ENCODE assay signal across 8 cellular contexts in the genomic region with DNA sequence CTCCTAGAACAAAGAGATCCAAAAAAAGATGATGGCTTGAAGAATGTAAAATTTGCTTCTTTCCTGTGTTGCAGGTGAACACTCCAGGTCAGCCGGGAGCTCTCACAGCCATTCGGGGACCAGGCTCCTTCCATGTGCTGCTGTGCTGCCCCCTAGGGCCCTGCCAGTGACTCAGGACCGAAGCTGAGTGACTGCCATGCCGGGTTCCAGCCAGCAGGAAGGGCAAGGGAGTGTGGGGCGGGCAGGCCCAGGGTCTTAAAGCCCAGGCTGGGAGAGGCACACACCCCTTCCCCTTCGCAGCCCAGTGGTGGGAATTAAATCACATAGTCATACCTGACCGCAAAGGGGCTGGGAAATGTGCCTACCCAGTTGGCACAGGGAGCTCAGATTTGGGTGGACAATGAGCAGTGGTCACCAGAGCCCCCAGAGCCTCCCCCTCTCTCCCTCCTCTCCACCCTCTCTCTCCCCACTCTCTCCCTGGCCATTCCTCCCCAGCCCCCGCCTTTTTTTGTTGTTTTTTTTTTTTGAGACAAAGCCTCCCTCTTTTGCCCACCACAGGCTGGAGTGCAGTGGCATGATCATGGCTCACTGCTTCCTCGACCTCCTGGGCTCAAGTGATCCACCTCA. TPM values are rescaled to one million over a fixed set of nuclear protein-coding genes. Genes with fewer than 3 reads are reported as not detected.
DNase-seq lines count a peak whose midpoint lies in the region; ATAC-seq and TF ChIP-seq lines count a peak whose summit lies in the region.

No MANE protein-coding gene starts in this region.

- H3K9me3 Mint-ChIP-seq in activated naive CD4-positive, alpha-beta T cell treated with anti-CD3 and anti-CD28 coated beads, Interleukin-2, amount 50 U/mL, for 72 hours: no peaks in the 10 kb centered on the region

- no peak overlapping the region for H3K27ac Mint-ChIP-seq in activated naive CD4-positive, alpha-beta T cell treated with anti-CD3 and anti-CD28 coated beads, Interleukin-2, amount 50 U/mL, for 72 hours

- H3K4me3 ChIP-seq in retinal pigment epithelial cell (ENCODE audit: low read length): no peak overlapping the region

- peak; percentile 77 for DNase-seq in Daoy (ENCODE audit: low read depth)
- DNase-seq in LoVo (ENCODE audit: low spot score): peak; percentile 45
- DNase-seq in OCI-M1 (lab: John Stamatoyannopoulos, UW): peak; percentile 78
- peak in 1 of 2 donors; percentile 58 for DNase-seq in activated naive CD4-positive, alpha-beta T cell treated with anti-CD3 and anti-CD28 coated beads, Interleukin-2, amount 50 U/mL, for 72 hours (ENCODE audit: low spot score in 2 of 2)
- DNase-seq in left cardiac atrium: peak; percentile 47
- DNase-seq in retinal pigment epithelial cell (ENCODE audit: low read depth): peak; percentile 22

- ATAC-seq in activated naive CD4-positive, alpha-beta T cell treated with anti-CD3 and anti-CD28 coated beads, Interleukin-2, amount 50 U/mL, for 72 hours: peak; percentile 68 to 80
- ATAC-seq in left cardiac atrium: peak; percentile 62 to 83
- no peak for ATAC-seq in GM19467 (IDR thresholded peaks at IDR 0.05; ENCODE audit: unreplicated experiment)
- no peak for ATAC-seq in HG02759 (IDR thresholded peaks at IDR 0.05; ENCODE audit: unreplicated experiment)

- peak; percentile 97 for TF ChIP-seq CTCF in retinal pigment epithelial cell (conservative IDR thresholded peaks at IDR 0.05; ENCODE audit: low read depth, low read length)

- no peaks in the 10 kb centered on the region for H3K36me3 Mint-ChIP-seq in activated naive CD4-positive, alpha-beta T cell treated with anti-CD3 and anti-CD28 coated beads, Interleukin-2, amount 50 U/mL, for 72 hours

- intact Hi-C loops in left cardiac atrium (cut with DNase I): loop anchor here (10.0 kb wide), 2 partner anchors 108 to 238 kb away; a partner anchor contains a TSS

RNA-seq across cellular contexts. Expression of a gene that starts 11.5 kb away (rescaled TPM):
- 7.0 and 8.2 TPM in 2 replicates for total RNA-seq in Daoy (2014; rRNA removed; shearing (Covaris generic))
- 10 to 100 TPM; 27.5 to 31.3 TPM for total RNA-seq in activated naive CD4-positive, alpha-beta T cell treated with anti-CD3 and anti-CD28 coated beads, Interleukin-2, amount 50 U/mL, for 72 hours
- 1 to 10 TPM; 1.4 to 3.9 TPM for total RNA-seq in left cardiac atrium

RNA-seq across cellular contexts. Expression of a gene that starts 41.8 kb away (rescaled TPM):
- 12.4 and 12.9 TPM in 2 replicates for total RNA-seq in Daoy (2014; rRNA removed; shearing (Covaris generic))
- total RNA-seq in activated naive CD4-positive, alpha-beta T cell treated with anti-CD3 and anti-CD28 coated beads, Interleukin-2, amount 50 U/mL, for 72 hours: 100 to 1,000 TPM; 204 to 288 TPM
- 10 to 100 TPM; 76.1 to 88.9 TPM for total RNA-seq in left cardiac atrium

RNA-seq across cellular contexts. Expression of a gene that starts 57.5 kb away (rescaled TPM):
- 0.03 and 0.80 TPM in 2 replicates for total RNA-seq in Daoy (2014; rRNA removed; shearing (Covaris generic))
- 1 to 10 TPM; 1.1 to 1.2 TPM for total RNA-seq in activated naive CD4-positive, alpha-beta T cell treated with anti-CD3 and anti-CD28 coated beads, Interleukin-2, amount 50 U/mL, for 72 hours
- total RNA-seq in left cardiac atrium: 1 to 10 TPM; 1.4 to 3.0 TPM

Comparison
In these comparisons a context has a peak if more than half of its experiments do, and no peak if none do; other contexts are left out.
1. ATAC-seq: peak in activated naive CD4-positive, alpha-beta T cell treated with anti-CD3 and anti-CD28 coated beads, Interleukin-2, amount 50 U/mL, for 72 hours (2 of 2) and left cardiac atrium (2 of 2); none in GM19467 (single experiment) and HG02759 (single experiment).